Comparison of ENCODE assay signal across 2 cellular contexts in genomic region chr13:48297131-48297786, GRCh38.
A peak's percentile ranks its signal among the peaks of the same experiment; 100 is the strongest.
TF ChIP-seq lines count a peak whose summit lies in the region.

No MANE protein-coding gene starts in this region.

TF ChIP-seq in K562, 482 proteins besides CTCF, POLR2A, EP300 and RAD21 (continued from another document):
- no peak for TF ChIP-seq PHTF2 (CRISPR knock-in tag; IDR thresholded peaks at IDR 0.05)
- TF ChIP-seq NR1H2 (CRISPR knock-in tag; IDR thresholded peaks at IDR 0.05) = no peak
- TF ChIP-seq MGA (IDR thresholded peaks at IDR 0.05) = peak; percentile 16; the same call in 1 of the 2 replicates

TF ChIP-seq in GM23338, 12 proteins besides CTCF, POLR2A, EP300 and RAD21 (continued from another document):
- TF ChIP-seq CREB1 (CRISPR knock-in tag; IDR thresholded peaks at IDR 0.05; ENCODE audit: low read depth) (no peak), ZNF331 (CRISPR knock-in tag; IDR thresholded peaks at IDR 0.05; ENCODE audit: low read depth) (no peak), NANOG (IDR thresholded peaks at IDR 0.05; ENCODE audit: borderline replicate concordance) (no peak), EZH2 (IDR thresholded peaks at IDR 0.05; ENCODE audit: low read depth, unreplicated experiment) (no peak), EZH2phosphoT487 (IDR thresholded peaks at IDR 0.05; ENCODE audit: unreplicated experiment) (no peak), ZNF462 (CRISPR knock-in tag; IDR thresholded peaks at IDR 0.05) (no peak), ETS1 (IDR thresholded peaks at IDR 0.05) (no peak), STAT1 (IDR thresholded peaks at IDR 0.05; ENCODE audit: unreplicated experiment) (no peak), POLR2AphosphoS5 (IDR thresholded peaks at IDR 0.05; ENCODE audit: low read depth) (no peak), REST (IDR thresholded peaks at IDR 0.05; ENCODE audit: unreplicated experiment) (no peak), JUNB (IDR thresholded peaks at IDR 0.05; ENCODE audit: unreplicated experiment) (no peak)
